In the genomic region with DNA sequence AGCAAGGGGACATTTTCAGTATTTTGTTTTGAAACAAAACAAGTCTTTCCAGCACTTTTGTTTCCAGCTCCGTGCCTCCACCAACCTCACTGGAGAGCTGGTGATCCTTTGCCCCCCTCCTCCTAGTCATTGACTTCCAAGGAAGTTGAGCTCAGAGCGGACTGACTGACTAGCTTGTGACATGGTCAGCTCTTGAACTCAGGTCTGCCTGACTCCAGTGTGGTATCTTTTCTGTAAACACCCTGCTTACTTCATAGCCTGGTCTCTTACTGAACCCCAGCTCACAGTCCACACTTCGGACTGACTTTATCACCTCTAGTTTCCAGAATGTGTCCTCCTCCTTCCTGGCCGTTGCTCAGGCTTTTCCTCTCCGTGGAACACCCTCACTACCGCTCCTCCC, we compare ENCODE assay signal across 25 cellular contexts. TPM values are rescaled to one million over a fixed set of nuclear protein-coding genes. Genes with fewer than 3 reads are reported as not detected.
A peak's percentile ranks its signal among the peaks of the same experiment; 100 is the strongest.
DNase-seq lines count a peak whose midpoint lies in the region; ATAC-seq and TF ChIP-seq lines count a peak whose summit lies in the region.
"Had no signal": no experiment of that assay in that cellular context is flagged by ENCODE, and none has a peak within 500 bp of the region (broad histone marks: within the 10 kb centered on the region; RNA-seq: fewer than 3 reads in every experiment).

No MANE protein-coding gene starts in this region.

- intact Hi-C loops in CD14-positive monocyte (cut with micrococcal nuclease): loop anchor here in 1 of 2 donors (10.0 kb wide), 1 partner anchor 85 kb away; no protein-coding TSS in a partner anchor
- intact Hi-C loops in uterus (cut with DNase I; ENCODE audit: low total_unique reads): no loop called here

- no peaks in the 10 kb centered on the region for H3K9me3 Mint-ChIP-seq in CD14-positive monocyte
- H3K9me3 Mint-ChIP-seq in WTC11: no peaks in the 10 kb centered on the region
- H3K9me3 Mint-ChIP-seq: activated T-cell treated with anti-CD3 and anti-CD28 coated beads, Interleukin-2, amount 50 U/mL, for 24 hours; stimulated activated naive CD8-positive, alpha-beta T cell treated with anti-CD3 and anti-CD28 coated beads, Interleukin-15, Interleukin-2, amounts not matched to agents 100 ng/mL and 50 ng/mL, for 24 hours had no signal

- H3K79me2 ChIP-seq in osteoblast (ENCODE audit: insufficient read depth, low read length): no peaks in the 10 kb centered on the region

- peak overlapping the region; percentile 8 for H3K4me2 ChIP-seq in osteoblast (ENCODE audit: insufficient read depth, low read length)

- H3K36me3 ChIP-seq in SJSA1: no peaks in the 10 kb centered on the region
- H3K36me3 ChIP-seq in osteoblast (ENCODE audit: insufficient read depth, low read length): no peaks in the 10 kb centered on the region
- H3K36me3 ChIP-seq in uterus: no peaks in the 10 kb centered on the region
- H3K36me3 ChIP-seq: adrenal gland had no signal

- H3K27me3 Mint-ChIP-seq in CD14-positive monocyte (ENCODE audit: low read depth in 3 of 3) (no peaks in the 10 kb centered on the region), WTC11 (ENCODE audit: low read depth) (peaks cover 14% of the 10 kb centered on the region)
- H3K27me3 Mint-ChIP-seq: activated T-cell treated with anti-CD3 and anti-CD28 coated beads, Interleukin-2, amount 50 U/mL, for 24 hours; B cell; stimulated activated naive CD8-positive, alpha-beta T cell treated with anti-CD3 and anti-CD28 coated beads, Interleukin-15, Interleukin-2, amounts not matched to agents 100 ng/mL and 50 ng/mL, for 24 hours had no signal

- ATAC-seq in GM21447 (IDR thresholded peaks at IDR 0.05; ENCODE audit: unreplicated experiment) (no peak), WTC11 (no peak)
- ATAC-seq: activated CD4-positive, CD25-positive, alpha-beta regulatory T cell treated with anti-CD3 and anti-CD28 coated beads, Interleukin-2, amount 50 U/mL, for 24 hours; left ventricle myocardium superior had no signal

- TF ChIP-seq CTCF in CD14-positive monocyte (IDR thresholded peaks at IDR 0.05) (no peak), osteoblast (IDR thresholded peaks at IDR 0.05; ENCODE audit: extremely low read depth, low read depth, low read length) (no peak), uterus (IDR thresholded peaks at IDR 0.05) (no peak), WTC11 (IDR thresholded peaks at IDR 0.05) (no peak)

- H4K20me1 ChIP-seq in osteoblast (ENCODE audit: insufficient read depth, low read length): no peaks in the 10 kb centered on the region

- H3K4me3 ChIP-seq in SJSA1 (no peak overlapping the region), osteoblast (ENCODE audit: insufficient read depth, low read length) (no peak overlapping the region), uterus (no peak overlapping the region)
- H3K4me3 ChIP-seq: adrenal gland had no signal

- H3K4me1 ChIP-seq in SJSA1 (replicated peaks): peaks cover 67% of the 10 kb centered on the region
- peaks cover 56% of the 10 kb centered on the region for H3K4me1 ChIP-seq in osteoblast (ENCODE audit: insufficient read depth, low read length)
- no peaks in the 10 kb centered on the region for H3K4me1 ChIP-seq in uterus

- H3K36me3 Mint-ChIP-seq in CD14-positive monocyte: no peaks in the 10 kb centered on the region
- H3K36me3 Mint-ChIP-seq in WTC11: no peaks in the 10 kb centered on the region

- POLR2A ChIA-PET in WTC11 (lab: Charles Lee): interaction anchor here (1.9 kb wide), 1 partner anchor 36 kb away, joined by 5 read pairs; the partner anchor contains the start of gene JUN

- H3K27ac Mint-ChIP-seq in CD14-positive monocyte: peak overlapping the region; percentile 68 to 94 (median 89)
- no peak overlapping the region for H3K27ac Mint-ChIP-seq in WTC11
- H3K27ac Mint-ChIP-seq: activated T-cell treated with anti-CD3 and anti-CD28 coated beads, Interleukin-2, amount 50 U/mL, for 24 hours; B cell; stimulated activated naive CD8-positive, alpha-beta T cell treated with anti-CD3 and anti-CD28 coated beads, Interleukin-15, Interleukin-2, amounts not matched to agents 100 ng/mL and 50 ng/mL, for 24 hours had no signal

- H3K9me3 ChIP-seq in SJSA1 (replicated peaks) (no peaks in the 10 kb centered on the region), osteoblast (ENCODE audit: low read depth, low read length) (no peaks in the 10 kb centered on the region), uterus (no peaks in the 10 kb centered on the region)
- H3K9me3 ChIP-seq: adrenal gland had no signal

- no peak for TF ChIP-seq POLR2A in uterus (IDR thresholded peaks at IDR 0.05)

- H3K4me1 Mint-ChIP-seq in CD14-positive monocyte: peaks cover 48% of the 10 kb centered on the region
- peaks cover 17% of the 10 kb centered on the region for H3K4me1 Mint-ChIP-seq in WTC11

- H3K27me3 ChIP-seq in SJSA1 (replicated peaks) (no peaks in the 10 kb centered on the region), osteoblast (ENCODE audit: insufficient read depth, low read length) (no peaks in the 10 kb centered on the region), uterus (no peaks in the 10 kb centered on the region)
- H3K27me3 ChIP-seq: adrenal gland had no signal

- H2AFZ ChIP-seq in osteoblast (ENCODE audit: low read length): peak overlapping the region; percentile 78

- H3K27ac ChIP-seq in SJSA1 (peak overlapping the region; percentile 96), osteoblast (ENCODE audit: low read depth, low read length) (no peak overlapping the region), uterus (no peak overlapping the region)
- H3K27ac ChIP-seq: epithelial cell of prostate, RWPE1 had no signal

- DNase-seq in CD14-positive monocyte (ENCODE audit: low spot score): no peak
- DNase-seq in SJSA1 (ENCODE audit: low read depth in 1 of 2, low spot score in 2 of 2): peak; percentile 52 to 62
- DNase-seq in fibroblast of peridontal ligament (ENCODE audit: extremely low read depth): peak; percentile 54
- no peak for DNase-seq in osteoblast (ENCODE audit: insufficient read length, low spot score, missing footprints)
- no peak for DNase-seq in uterus
- no peak for DNase-seq in WTC11 (ENCODE audit: low spot score)
- DNase-seq in ecto neural progenitor cell (ENCODE audit: low spot score): no peak
- DNase-seq: activated CD8-positive, alpha-beta memory T cell treated with anti-CD3 and anti-CD28 coated beads for 24 hours; activated naive CD4-positive, alpha-beta T cell; activated T-cell treated with anti-CD3 and anti-CD28 coated beads, Interleukin-2, amount 50 U/mL, for 24 hours; adrenal gland; COR-L47; cortex of kidney; hippocampal formation; left ventricle myocardium superior; NCI-H1417 treated with DMSO at 0.1 percent for 48 hours; NCI-H524; stimulated activated CD4-positive, alpha-beta T cell treated with anti-CD3 and anti-CD28 coated beads, Interleukin-2, amount 100 ng/mL, for 48 hours; trophoblast cell had no signal

- CTCF ChIA-PET in WTC11 (lab: Charles Lee): no interaction called here

- peak overlapping the region; percentile 22 to 60 for H3K4me3 Mint-ChIP-seq in CD14-positive monocyte
- no peak overlapping the region for H3K4me3 Mint-ChIP-seq in WTC11
- H3K4me3 Mint-ChIP-seq: activated T-cell treated with anti-CD3 and anti-CD28 coated beads, Interleukin-2, amount 50 U/mL, for 24 hours; B cell; stimulated activated naive CD8-positive, alpha-beta T cell treated with anti-CD3 and anti-CD28 coated beads, Interleukin-15, Interleukin-2, amounts not matched to agents 100 ng/mL and 50 ng/mL, for 24 hours had no signal

TF ChIP-seq in WTC11, 78 proteins besides CTCF, POLR2A, EP300 and RAD21:
- TF ChIP-seq NFATC4 (CRISPR knock-in tag; IDR thresholded peaks at IDR 0.05) (no peak), HMGA2 (CRISPR knock-in tag; IDR thresholded peaks at IDR 0.05) (no peak)

RNA-seq across cellular contexts. Expression of gene JUN, which starts 35.9 kb away (rescaled TPM):
- polyA plus RNA-seq in CD14-positive monocyte: 10 to 100 TPM; 29.3 to 31.3 TPM
- total RNA-seq in SJSA1 (2014; rRNA removed; shearing (Covaris generic)): 80.9 and 102 TPM in 2 replicates
- 46.9 and 48.9 TPM in 2 replicates for total RNA-seq in osteoblast
- 100 to 1,000 TPM; 154 to 246 (median 239) TPM for total RNA-seq in uterus
- total RNA-seq in WTC11 (2021): 15.9 to 22.1 TPM (median 21.4 TPM) in 3 replicates

Comparison
In these comparisons a context has a peak if more than half of its experiments do, and no peak if none do; other contexts are left out.
1. DNase-seq: peak in SJSA1 (2 of 2) and fibroblast of peridontal ligament (single experiment); none in CD14-positive monocyte (single experiment), osteoblast (single experiment), uterus (0 of 2), WTC11 (single experiment) and ecto neural progenitor cell (single experiment).